In the genomic region with DNA sequence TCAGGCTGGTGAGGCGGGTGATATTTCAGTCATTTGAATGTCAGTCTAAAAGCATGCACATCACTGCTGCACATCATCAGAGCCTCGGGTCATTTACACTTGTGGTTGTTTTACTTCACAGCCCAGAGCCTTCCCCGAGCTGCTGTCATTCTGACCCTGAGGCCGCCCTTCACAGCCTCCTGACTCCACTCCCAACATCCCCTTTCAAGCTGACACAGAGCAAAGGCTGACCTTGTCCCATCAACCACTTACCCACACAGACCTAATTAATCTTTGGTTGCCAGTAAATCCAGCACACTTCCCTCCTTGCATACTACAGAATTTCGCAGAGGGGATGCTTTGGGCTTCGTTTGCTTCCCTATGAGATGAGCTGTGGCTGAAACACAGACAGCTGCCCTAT, we compare ENCODE assay signal across 19 cellular contexts.
"Had no signal": no experiment of that assay in that cellular context is flagged by ENCODE, and none has a peak within 500 bp of the region (broad histone marks: within the 10 kb centered on the region; RNA-seq: fewer than 3 reads in every experiment).

No MANE protein-coding gene starts in this region.

- H3K4me3 ChIP-seq: body of pancreas, tibial artery had no signal

- H3K4me1 ChIP-seq: tibial artery had no signal

- H3K27me3 Mint-ChIP-seq: activated naive CD4-positive, alpha-beta T cell treated with anti-CD3 and anti-CD28 coated beads, Interleukin-2, amount 50 U/mL, for 24 hours; dendritic cell treated with granulocyte-macrophage colony-stimulating factor and Interleukin-4, amounts not matched to agents 40 ng/mL and 50 ng/mL, for 4 days; stimulated activated naive CD8-positive, alpha-beta T cell treated with anti-CD3 and anti-CD28 coated beads, Interleukin-15, amount 100 ng/mL, for 72 hours had no signal

- H3K36me3 ChIP-seq: tibial artery had no signal

- H3K27me3 ChIP-seq: body of pancreas, tibial artery had no signal

- H3K36me3 Mint-ChIP-seq: activated naive CD4-positive, alpha-beta T cell treated with anti-CD3 and anti-CD28 coated beads, Interleukin-2, amount 50 U/mL, for 24 hours; memory B cell had no signal

- DNase-seq: activated CD4-positive, alpha-beta T cell treated with anti-CD3 and anti-CD28 coated beads for 1 hour; activated gamma-delta T cell treated with Interleukin-2 at 50 U/mL for 16 hours; activated T-cell treated with anti-CD3 and anti-CD28 coated beads, Interleukin-2, amount 50 U/mL, for 1 hour; anterior cingulate cortex; body of pancreas; effector CD4-positive, alpha-beta T cell; erythroblast; foreskin melanocyte; hippocampal formation; left cardiac atrium; stimulated activated CD4-positive, alpha-beta T cell treated with anti-CD3 and anti-CD28 coated beads, Interleukin-12 subunit alpha, Interleukin-12 subunit beta, amount 100 ng/mL, for 4 hours; stimulated activated CD4-positive, alpha-beta T cell treated with anti-CD3 and anti-CD28 coated beads, Interleukin-4, amount 100 ng/mL, for 4 hours; stimulated activated naive CD8-positive, alpha-beta T cell treated with anti-CD3 and anti-CD28 coated beads, Interleukin-15, amount 100 ng/mL, for 72 hours; T-helper 1 cell; tibial artery had no signal

- H3K4me3 Mint-ChIP-seq: activated naive CD4-positive, alpha-beta T cell treated with anti-CD3 and anti-CD28 coated beads, Interleukin-2, amount 50 U/mL, for 24 hours; dendritic cell treated with granulocyte-macrophage colony-stimulating factor and Interleukin-4, amounts not matched to agents 40 ng/mL and 50 ng/mL, for 4 days; memory B cell; neural crest cell; stimulated activated naive CD8-positive, alpha-beta T cell treated with anti-CD3 and anti-CD28 coated beads, Interleukin-15, amount 100 ng/mL, for 72 hours had no signal

- H3K9me3 ChIP-seq: body of pancreas, tibial artery had no signal

- H3K4me1 Mint-ChIP-seq: activated naive CD4-positive, alpha-beta T cell treated with anti-CD3 and anti-CD28 coated beads, Interleukin-2, amount 50 U/mL, for 24 hours; memory B cell; stimulated activated naive CD8-positive, alpha-beta T cell treated with anti-CD3 and anti-CD28 coated beads, Interleukin-15, amount 100 ng/mL, for 72 hours had no signal

- H3K27ac ChIP-seq: body of pancreas, tibial artery had no signal

- H3K9me3 Mint-ChIP-seq: activated naive CD4-positive, alpha-beta T cell treated with anti-CD3 and anti-CD28 coated beads, Interleukin-2, amount 50 U/mL, for 24 hours; dendritic cell treated with granulocyte-macrophage colony-stimulating factor and Interleukin-4, amounts not matched to agents 40 ng/mL and 50 ng/mL, for 4 days; memory B cell; neural crest cell; stimulated activated naive CD8-positive, alpha-beta T cell treated with anti-CD3 and anti-CD28 coated beads, Interleukin-15, amount 100 ng/mL, for 72 hours had no signal

- ATAC-seq: body of pancreas; left cardiac atrium; stimulated activated naive CD8-positive, alpha-beta T cell treated with anti-CD3 and anti-CD28 coated beads, Interleukin-15, amount 100 ng/mL, for 72 hours had no signal

- H3K27ac Mint-ChIP-seq: activated naive CD4-positive, alpha-beta T cell treated with anti-CD3 and anti-CD28 coated beads, Interleukin-2, amount 50 U/mL, for 24 hours; dendritic cell treated with granulocyte-macrophage colony-stimulating factor and Interleukin-4, amounts not matched to agents 40 ng/mL and 50 ng/mL, for 4 days; memory B cell; stimulated activated naive CD8-positive, alpha-beta T cell treated with anti-CD3 and anti-CD28 coated beads, Interleukin-15, amount 100 ng/mL, for 72 hours had no signal
